ENCODE assay signal across 12 cellular contexts in the genomic region with DNA sequence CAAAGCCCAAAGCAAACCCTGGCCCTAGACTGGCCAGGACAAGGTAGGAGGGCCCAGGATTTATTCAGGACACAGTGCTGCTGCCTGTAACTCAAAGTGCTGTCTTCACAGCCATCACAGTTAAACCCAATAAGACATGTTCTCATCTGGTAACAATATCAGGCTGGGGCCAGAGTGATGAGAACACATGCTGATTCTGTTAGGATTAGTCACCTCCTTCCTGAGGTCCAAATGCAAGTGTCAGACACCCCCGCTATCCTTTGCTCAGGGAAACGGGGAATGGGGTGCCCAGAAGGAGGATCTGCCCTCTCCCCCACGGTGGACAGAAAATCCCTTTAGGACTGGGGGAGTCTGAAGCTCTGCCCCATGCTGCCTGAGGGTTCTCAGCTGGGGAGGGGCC. TPM values are rescaled to one million over a fixed set of nuclear protein-coding genes. Genes with fewer than 3 reads are reported as not detected.
A peak's percentile ranks its signal among the peaks of the same experiment; 100 is the strongest.
DNase-seq lines count a peak whose midpoint lies in the region; TF ChIP-seq lines count a peak whose summit lies in the region.
"Had no signal": no experiment of that assay in that cellular context is flagged by ENCODE, and none has a peak within 500 bp of the region (broad histone marks: within the 10 kb centered on the region; RNA-seq: fewer than 3 reads in every experiment).

No MANE protein-coding gene starts in this region.

- H3K9ac ChIP-seq in colonic mucosa (ENCODE audit: low read depth in 2 of 2, low read length in 2 of 2), result peak overlapping the region; percentile 3 to 4

- no peak overlapping the region for H3K27ac Mint-ChIP-seq in immature natural killer cell
- H3K27ac Mint-ChIP-seq: activated CD8-positive, alpha-beta T cell treated with anti-CD3 and anti-CD28 coated beads for 36 hours had no signal

- intact Hi-C loops in colonic mucosa (cut with DNase I), result no loop called here
- intact Hi-C loops in transverse colon (cut with DNase I; ENCODE audit: low total_unique reads), result no loop called here
- intact Hi-C loops in adrenal gland (cut with DNase I), result no loop called here

- no peaks in the 10 kb centered on the region for H3K36me3 ChIP-seq in colonic mucosa
- no peaks in the 10 kb centered on the region for H3K36me3 ChIP-seq in transverse colon
- no peaks in the 10 kb centered on the region for H3K36me3 ChIP-seq in adrenal gland (replicated peaks in 1 of 2)

- H3K4me1 ChIP-seq in colonic mucosa, result peaks cover 5% of the 10 kb centered on the region
- peaks cover 5 to 24% (median 12%) of the 10 kb centered on the region in 4 donors for H3K4me1 ChIP-seq in transverse colon
- no peaks in the 10 kb centered on the region for H3K4me1 ChIP-seq in adrenal gland (replicated peaks in 1 of 2)

- no peak for TF ChIP-seq POLR2A in transverse colon (IDR thresholded peaks at IDR 0.05)
- no peak for TF ChIP-seq POLR2A in adrenal gland (IDR thresholded peaks at IDR 0.05)

- TF ChIP-seq CTCF in colonic mucosa (IDR thresholded peaks at IDR 0.05) (no peak), transverse colon (IDR thresholded peaks at IDR 0.05) (no peak), adrenal gland (IDR thresholded peaks at IDR 0.05) (no peak)

- DNase-seq in HT1080 (ENCODE audit: low read depth) (peak; percentile 71), colonic mucosa (no peak), kidney tubule cell (ENCODE audit: low spot score) (peak; percentile 48), transverse colon (no peak), adrenal gland (no peak), NCI-H2171 (lab: John Stamatoyannopoulos, UW) (no peak), immature natural killer cell (no peak), NOMO-1 (lab: John Stamatoyannopoulos, UW; ENCODE audit: unreplicated experiment in 2 of 2) (no peak)
- DNase-seq: activated CD8-positive, alpha-beta T cell treated with anti-CD3 and anti-CD28 coated beads for 36 hours; NCI-H1436; SIG-M5 had no signal

- in situ Hi-C loops in transverse colon (cut with MboI; ENCODE audit: low pct_ligation_motif_present in 1 of 4, low pct_unique_long_range_greater_than_20kb in 1 of 4, low sequenced_read_pairs in 3 of 4), result no loop called here

- peaks cover 2 to 5% (median 2%) of the 10 kb centered on the region in 3 donors for H3K27me3 Mint-ChIP-seq in immature natural killer cell (ENCODE audit: low read depth in 3 of 3)

- H3K9me3 ChIP-seq in colonic mucosa, result no peaks in the 10 kb centered on the region
- H3K9me3 ChIP-seq in transverse colon, result no peaks in the 10 kb centered on the region
- no peaks in the 10 kb centered on the region for H3K9me3 ChIP-seq in adrenal gland (replicated peaks in 1 of 3)

- H3K27ac ChIP-seq in colonic mucosa (no peak overlapping the region), transverse colon (peak overlapping the region; percentile 37 to 81 (median 60)), adrenal gland (peak overlapping the region in 1 of 5 donors; percentile 23)

- H3K36me3 Mint-ChIP-seq in immature natural killer cell, result no peaks in the 10 kb centered on the region

- no peak overlapping the region for H3K4me3 ChIP-seq in colonic mucosa
- no peak overlapping the region for H3K4me3 ChIP-seq in transverse colon
- no peak overlapping the region for H3K4me3 ChIP-seq in adrenal gland

- H3K4me3 Mint-ChIP-seq in immature natural killer cell, result no peak overlapping the region
- H3K4me3 Mint-ChIP-seq: activated CD8-positive, alpha-beta T cell treated with anti-CD3 and anti-CD28 coated beads for 36 hours; central memory CD8-positive, alpha-beta T cell had no signal

- TF ChIP-seq EP300 in transverse colon (IDR thresholded peaks at IDR 0.05; ENCODE audit: low read depth), result no peak

- H3K4me1 Mint-ChIP-seq in immature natural killer cell, result no peaks in the 10 kb centered on the region
- H3K4me1 Mint-ChIP-seq: central memory CD8-positive, alpha-beta T cell had no signal

- H3K27me3 ChIP-seq in colonic mucosa (no peaks in the 10 kb centered on the region), transverse colon (no peaks in the 10 kb centered on the region), adrenal gland (no peaks in the 10 kb centered on the region)

- H3K9me3 Mint-ChIP-seq in immature natural killer cell, result no peaks in the 10 kb centered on the region
- H3K9me3 Mint-ChIP-seq: activated CD8-positive, alpha-beta T cell treated with anti-CD3 and anti-CD28 coated beads for 36 hours; central memory CD8-positive, alpha-beta T cell had no signal

- 60 to 73% methylated on average over 1 to 3 of the region's 3 CpGs for WGBS in transverse colon (ENCODE audit: low coverage in 1 of 2), 2 donors
- 66 to 91% (median 79%) methylated on average over 3 of the region's 3 CpGs for WGBS in adrenal gland, 4 donors

RNA-seq across cellular contexts. Expression of a gene that starts 9.6 kb away (rescaled TPM):
- 2.6 and 4.1 TPM in 2 replicates for total RNA-seq in HT1080 (2014; rRNA removed; shearing (Covaris generic))
- 5.7 and 6.0 TPM in 2 replicates for polyA plus RNA-seq in HT1080 (2015; cell fraction: cytosol; rRNA removed)
- polyA plus RNA-seq in HT1080 (2015; cell fraction: nucleus; rRNA removed), result 6.4 and 9.2 TPM in 2 replicates
- total RNA-seq in colonic mucosa, result 1 to 10 TPM; 7.9 to 8.7 TPM
- 10 to 100 TPM in 2 of 4 donors, 1 to 10 TPM in 2; 7.1 to 36.3 (median 20.5) TPM for total RNA-seq in transverse colon
- total RNA-seq in adrenal gland, result 10 to 100 TPM in 7 of 8 donors, 1 to 10 TPM in 1; 4.2 to 30.0 (median 15.0) TPM
- 1 to 10 TPM; 1.3 to 8.5 (median 7.9) TPM for polyA plus RNA-seq in adrenal gland
- polyA plus RNA-seq in immature natural killer cell, result under 1 TPM in 2 of 3 donors, not detected in 1; 0.64 to 0.71 TPM

RNA-seq across cellular contexts. Expression of a gene that starts 13.3 kb away (rescaled TPM):
- total RNA-seq in HT1080 (2014; rRNA removed; shearing (Covaris generic)), result not detected in 2 replicates
- polyA plus RNA-seq in HT1080 (2015; cell fraction: cytosol; rRNA removed), result 0.25 TPM in 1 of 2 replicates, not detected in the other
- polyA plus RNA-seq in HT1080 (2015; cell fraction: nucleus; rRNA removed), result 0.11 and 1.3 TPM in 2 replicates
- 10 to 100 TPM in 1 of 2 donors, 1 to 10 TPM in 1; 3.7 to 12.3 TPM for total RNA-seq in colonic mucosa
- 10 to 100 TPM in 1 of 4 donors, 1 to 10 TPM in 2, not detected in 1; 3.5 to 20.9 (median 5.7) TPM for total RNA-seq in transverse colon
- total RNA-seq in adrenal gland, result 10 to 100 TPM in 1 of 8 donors, 1 to 10 TPM in 6, not detected in 1; 1.1 to 12.8 (median 4.3) TPM
- 10 to 100 TPM in 2 of 3 donors, 1 to 10 TPM in 1; 9.4 to 22.7 (median 16.6) TPM for polyA plus RNA-seq in adrenal gland
- under 1 TPM in 2 of 3 donors, not detected in 1; 0.22 to 0.78 TPM for polyA plus RNA-seq in immature natural killer cell
- total RNA-seq: activated CD8-positive, alpha-beta T cell treated with anti-CD3 and anti-CD28 coated beads for 36 hours had no signal

RNA-seq across cellular contexts. Expression of a gene that starts 24.3 kb away (rescaled TPM):
- 0.94 and 1.0 TPM in 2 replicates for total RNA-seq in HT1080 (2014; rRNA removed; shearing (Covaris generic))
- polyA plus RNA-seq in HT1080 (2015; cell fraction: cytosol; rRNA removed), result 0.11 and 0.12 TPM in 2 replicates
- 0.47 and 1.1 TPM in 2 replicates for polyA plus RNA-seq in HT1080 (2015; cell fraction: nucleus; rRNA removed)
- total RNA-seq in colonic mucosa (100 to 1,000 TPM; 348 to 378 TPM), transverse colon (1,000 to 10,000 TPM in 1 of 4 donors, 100 to 1,000 TPM in 3; 667 to 1,081 (median 790) TPM), adrenal gland (10 to 100 TPM in 2 of 8 donors, 1 to 10 TPM in 5, under 1 TPM in 1; 0.69 to 12.3 (median 5.2) TPM)
- polyA plus RNA-seq in adrenal gland (1 to 10 TPM; 1.8 to 3.7 (median 3.5) TPM), immature natural killer cell (not detected)

Comparison
In these comparisons a context has a peak if more than half of its experiments do, and no peak if none do; other contexts are left out.
1. DNase-seq: peak in HT1080 (single experiment) and kidney tubule cell (single experiment); none in colonic mucosa (single experiment), transverse colon (single experiment), adrenal gland (0 of 7), NCI-H2171 (single experiment), immature natural killer cell (0 of 3) and NOMO-1 (0 of 2).
2. RNA of a gene that starts 24.3 kb away (total RNA-seq): 667 to 1,081 TPM in transverse colon and 348 to 378 TPM in colonic mucosa; 0.69 to 12.3 TPM in adrenal gland and 0.94 to 1.0 TPM in HT1080; every median in the first group is over 10 times any median in the second.